17 cellular contexts compared by ENCODE assay signal in the genomic region with DNA sequence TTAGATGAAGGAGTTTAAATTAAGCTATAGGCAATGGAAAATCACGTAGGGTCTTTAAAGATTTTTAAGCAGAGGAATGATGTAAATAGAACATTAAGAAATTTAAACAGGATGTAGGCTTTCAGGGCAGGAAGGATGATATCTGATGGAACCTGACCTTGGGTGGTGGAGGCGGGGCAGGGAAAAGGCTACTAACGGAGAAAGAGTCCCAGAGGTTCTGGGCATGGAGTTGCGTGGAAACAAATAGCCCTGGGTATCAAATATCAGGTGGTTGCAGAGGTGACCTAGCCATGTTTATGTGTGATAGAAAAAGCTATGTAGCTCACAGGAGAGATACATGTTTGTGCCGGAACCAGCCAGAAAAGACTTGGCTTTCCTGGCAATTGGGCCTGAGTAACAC.
"Had no signal": no experiment of that assay in that cellular context is flagged by ENCODE, and none has a peak within 500 bp of the region (broad histone marks: within the 10 kb centered on the region; RNA-seq: fewer than 3 reads in every experiment).

No MANE protein-coding gene starts in this region.

- H3K36me3 ChIP-seq: cardiac muscle cell, thyroid gland, WERI-Rb-1 had no signal

- H3K4me3 ChIP-seq: cardiac muscle cell, dorsolateral prefrontal cortex, skin epidermis, thyroid gland had no signal

- H3K4me1 ChIP-seq: thyroid gland had no signal

- H3K9me3 ChIP-seq: thyroid gland had no signal

- ATAC-seq: activated CD4-positive, alpha-beta T cell treated with anti-CD3 and anti-CD28 coated beads for 36 hours; activated CD8-positive, alpha-beta T cell treated with anti-CD3 and anti-CD28 coated beads for 36 hours; activated T-cell treated with anti-CD3 and anti-CD28 coated beads, Interleukin-2, amount 50 U/mL, for 4 hours; left lobe of liver; naive thymus-derived CD8-positive, alpha-beta T cell; stimulated activated naive B cell treated with anti-CD40 and anti-IgM and Interleukin-4, amounts not matched to agents 10 μg/mL and 1 μg/mL and 100 μg/mL, for 72 hours had no signal

- H3K27ac ChIP-seq: cardiac muscle cell, dorsolateral prefrontal cortex, skin epidermis, thyroid gland, WERI-Rb-1 had no signal

- H3K27me3 ChIP-seq: cardiac muscle cell, dorsolateral prefrontal cortex, thyroid gland had no signal

- DNase-seq: activated CD4-positive, alpha-beta T cell treated with anti-CD3 and anti-CD28 coated beads for 36 hours; activated CD8-positive, alpha-beta T cell treated with anti-CD3 and anti-CD28 coated beads for 36 hours; activated effector memory CD4-positive, alpha-beta T cell treated with Interleukin-2 at 50 U/mL for 16 hours; activated T-cell treated with anti-CD3 and anti-CD28 coated beads, Interleukin-2, amount 50 U/mL, for 4 hours; dorsolateral prefrontal cortex; erythroblast; islet precursor cell; naive thymus-derived CD8-positive, alpha-beta T cell; posterior cingulate gyrus; stimulated activated CD4-positive, alpha-beta T cell treated with anti-CD3 and anti-CD28 coated beads, Interleukin-15, amount 100 ng/mL, for 24 hours; stimulated activated CD4-positive, alpha-beta T cell treated with anti-CD3 and anti-CD28 coated beads, Interleukin-4, amount 100 ng/mL, for 1 hour; stimulated activated naive B cell treated with anti-CD40 and anti-IgM and Interleukin-4, amounts not matched to agents 10 μg/mL and 1 μg/mL and 100 μg/mL, for 72 hours; thyroid gland; WERI-Rb-1 had no signal
